13 cellular contexts compared by ENCODE assay signal in genomic region chr15:89429986-89430385, GRCh38.
DNase-seq lines count a peak whose midpoint lies in the region; ATAC-seq and TF ChIP-seq lines count a peak whose summit lies in the region.
"Had no signal": no experiment of that assay in that cellular context is flagged by ENCODE, and none has a peak within 500 bp of the region (broad histone marks: within the 10 kb centered on the region; RNA-seq: fewer than 3 reads in every experiment).

No MANE protein-coding gene starts in this region.

- H3K4me1 Mint-ChIP-seq in activated CD8-positive, alpha-beta T cell treated with anti-CD3 and anti-CD28 coated beads for 36 hours (ENCODE audit: low read depth): peaks cover 8% of the 10 kb centered on the region
- peaks cover 5% of the 10 kb centered on the region for H3K4me1 Mint-ChIP-seq in activated CD8-positive, alpha-beta T cell treated with anti-CD3 and anti-CD28 coated beads, Interleukin-2, amount 10 ng/mL, durations not matched to agents 7 days and 5 days (ENCODE audit: low read depth)
- peaks cover 7% of the 10 kb centered on the region for H3K4me1 Mint-ChIP-seq in chondrocyte (ENCODE audit: low read depth)

- H3K27ac Mint-ChIP-seq in activated CD8-positive, alpha-beta T cell treated with anti-CD3 and anti-CD28 coated beads for 36 hours: no peak overlapping the region
- no peak overlapping the region for H3K27ac Mint-ChIP-seq in activated CD8-positive, alpha-beta T cell treated with anti-CD3 and anti-CD28 coated beads, Interleukin-2, amount 10 ng/mL, durations not matched to agents 7 days and 5 days
- no peak overlapping the region for H3K27ac Mint-ChIP-seq in chondrocyte (ENCODE audit: unreplicated experiment)
- H3K27ac Mint-ChIP-seq: effector memory CD8-positive, alpha-beta T cell had no signal

- peak overlapping the region; percentile 36; the same call in 1 of the 2 replicates for H3K4me2 ChIP-seq in KMS-11

- TF ChIP-seq CTCF in activated CD8-positive, alpha-beta T cell treated with anti-CD3 and anti-CD28 coated beads for 36 hours (IDR thresholded peaks at IDR 0.05): no peak
- no peak for TF ChIP-seq CTCF in KMS-11 (conservative IDR thresholded peaks at IDR 0.05; ENCODE audit: low read depth, low read length)
- no peak for TF ChIP-seq CTCF in chondrocyte (IDR thresholded peaks at IDR 0.05)
- no peak for TF ChIP-seq CTCF in psoas muscle (IDR thresholded peaks at IDR 0.05)

- WGBS in psoas muscle, 3 donors: 82 to 85% (median 84%) methylated on average over 2 of the region's 2 CpGs

- H3K9ac ChIP-seq in KMS-11: no peak overlapping the region

- H3K9me3 ChIP-seq in psoas muscle: no peaks in the 10 kb centered on the region
- H3K9me3 ChIP-seq: breast epithelium, lower lobe of right lung, suprapubic skin had no signal

- POLR2A ChIA-PET in activated CD8-positive, alpha-beta T cell treated with anti-CD3 and anti-CD28 coated beads for 36 hours (lab: Charles Lee): no interaction called here
- POLR2A ChIA-PET in activated CD8-positive, alpha-beta T cell treated with anti-CD3 and anti-CD28 coated beads, Interleukin-2, amount 10 ng/mL, durations not matched to agents 7 days and 5 days (lab: Charles Lee): no interaction called here

- no peak for DNase-seq in activated CD8-positive, alpha-beta T cell treated with anti-CD3 and anti-CD28 coated beads for 36 hours
- DNase-seq in activated CD8-positive, alpha-beta T cell treated with anti-CD3 and anti-CD28 coated beads, Interleukin-2, amount 10 ng/mL, durations not matched to agents 7 days and 5 days: no peak
- no peak for DNase-seq in chondrocyte (ENCODE audit: low spot score)
- DNase-seq in psoas muscle: no peak
- DNase-seq in NCI-H187 (lab: John Stamatoyannopoulos, UW): no peak
- no peak for DNase-seq in Right ventricle myocardium inferior (ENCODE audit: missing footprints)
- DNase-seq in activated CD4-positive, alpha-beta T cell treated with anti-CD3 and anti-CD28 coated beads, Interleukin-2, amount 50 U/mL, for 48 hours: no peak

- H3K36me3 ChIP-seq in KMS-11 (ENCODE audit: insufficient read depth) (no peaks in the 10 kb centered on the region), psoas muscle (ENCODE audit: insufficient read depth in 1 of 2, low read depth in 1 of 2) (no peaks in the 10 kb centered on the region)
- H3K36me3 ChIP-seq: breast epithelium, lower lobe of right lung, suprapubic skin had no signal

- H3K27me3 ChIP-seq in KMS-11 (ENCODE audit: insufficient read depth, low read depth) (peaks cover 16% of the 10 kb centered on the region; the same call in 1 of the 2 replicates), psoas muscle (ENCODE audit: insufficient read depth in 3 of 3, low read length in 2 of 3) (peaks cover 0 to 4% (median under 1%) of the 10 kb centered on the region in 3 donors)
- H3K27me3 ChIP-seq: breast epithelium had no signal

- no peaks in the 10 kb centered on the region for H3K9me3 Mint-ChIP-seq in activated CD8-positive, alpha-beta T cell treated with anti-CD3 and anti-CD28 coated beads for 36 hours
- no peaks in the 10 kb centered on the region for H3K9me3 Mint-ChIP-seq in activated CD8-positive, alpha-beta T cell treated with anti-CD3 and anti-CD28 coated beads, Interleukin-2, amount 10 ng/mL, durations not matched to agents 7 days and 5 days (ENCODE audit: insufficient read depth)
- no peaks in the 10 kb centered on the region for H3K9me3 Mint-ChIP-seq in chondrocyte (ENCODE audit: low read depth)
- H3K9me3 Mint-ChIP-seq: effector memory CD8-positive, alpha-beta T cell; naive thymus-derived CD8-positive, alpha-beta T cell had no signal

- no peak overlapping the region for H2AFZ ChIP-seq in KMS-11 (ENCODE audit: low read depth)

- no peak overlapping the region for H3K27ac ChIP-seq in KMS-11
- H3K27ac ChIP-seq in psoas muscle: no peak overlapping the region
- H3K27ac ChIP-seq: breast epithelium, lower lobe of right lung, suprapubic skin had no signal

- H3K4me3 ChIP-seq in KMS-11 (IDR thresholded peaks at IDR 0.05; ENCODE audit: insufficient read depth, low read depth, low read length) (no peak overlapping the region), psoas muscle (peak overlapping the region; percentile 65)

- H4K20me1 ChIP-seq in KMS-11 (ENCODE audit: insufficient read depth): no peaks in the 10 kb centered on the region

- CTCF ChIA-PET in activated CD8-positive, alpha-beta T cell treated with anti-CD3 and anti-CD28 coated beads for 36 hours (lab: Charles Lee): interaction anchor here (0.6 to 9.5 kb wide), 26 partner anchors 8 to 239 kb away, joined by 3 to 185 read pairs (median 3); no protein-coding TSS in a partner anchor
- CTCF ChIA-PET in activated CD8-positive, alpha-beta T cell treated with anti-CD3 and anti-CD28 coated beads, Interleukin-2, amount 10 ng/mL, durations not matched to agents 7 days and 5 days (lab: Charles Lee): interaction anchor here (0.6 to 5.6 kb wide), 17 partner anchors 9 to 301 kb away, joined by 3 to 128 read pairs (median 4); no protein-coding TSS in a partner anchor

- H3K36me3 Mint-ChIP-seq in activated CD8-positive, alpha-beta T cell treated with anti-CD3 and anti-CD28 coated beads for 36 hours (ENCODE audit: low read depth): no peaks in the 10 kb centered on the region
- H3K36me3 Mint-ChIP-seq in activated CD8-positive, alpha-beta T cell treated with anti-CD3 and anti-CD28 coated beads, Interleukin-2, amount 10 ng/mL, durations not matched to agents 7 days and 5 days (ENCODE audit: low read depth): no peaks in the 10 kb centered on the region
- no peaks in the 10 kb centered on the region for H3K36me3 Mint-ChIP-seq in chondrocyte (ENCODE audit: low read depth)

- H3K27me3 Mint-ChIP-seq in activated CD8-positive, alpha-beta T cell treated with anti-CD3 and anti-CD28 coated beads for 36 hours: peaks cover 32% of the 10 kb centered on the region
- H3K27me3 Mint-ChIP-seq in activated CD8-positive, alpha-beta T cell treated with anti-CD3 and anti-CD28 coated beads, Interleukin-2, amount 10 ng/mL, durations not matched to agents 7 days and 5 days (ENCODE audit: low read depth): peaks cover 21% of the 10 kb centered on the region
- H3K27me3 Mint-ChIP-seq in chondrocyte (ENCODE audit: low read depth): peaks cover 51% of the 10 kb centered on the region

- peak overlapping the region; percentile 72 for H3K4me3 Mint-ChIP-seq in activated CD8-positive, alpha-beta T cell treated with anti-CD3 and anti-CD28 coated beads for 36 hours
- H3K4me3 Mint-ChIP-seq in activated CD8-positive, alpha-beta T cell treated with anti-CD3 and anti-CD28 coated beads, Interleukin-2, amount 10 ng/mL, durations not matched to agents 7 days and 5 days: no peak overlapping the region
- H3K4me3 Mint-ChIP-seq in chondrocyte (ENCODE audit: unreplicated experiment): peak overlapping the region; percentile 82

- ATAC-seq in activated CD8-positive, alpha-beta T cell treated with anti-CD3 and anti-CD28 coated beads for 36 hours: no peak
- ATAC-seq in activated CD8-positive, alpha-beta T cell treated with anti-CD3 and anti-CD28 coated beads, Interleukin-2, amount 10 ng/mL, durations not matched to agents 7 days and 5 days: no peak
- ATAC-seq in psoas muscle (no peak), Right ventricle myocardium inferior (no peak)

- H3K79me2 ChIP-seq in KMS-11 (ENCODE audit: insufficient read depth, low read depth): no peaks in the 10 kb centered on the region

- intact Hi-C loops in activated CD8-positive, alpha-beta T cell treated with anti-CD3 and anti-CD28 coated beads for 36 hours (cut with micrococcal nuclease): loop anchor here (2.0 kb wide), 1 partner anchor 71 kb away; no protein-coding TSS in a partner anchor
- intact Hi-C loops in psoas muscle (cut with DNase I) (loop anchor here (1.0 to 10.0 kb wide), 4 partner anchors 71 to 225 kb away; no protein-coding TSS in a partner anchor), Right ventricle myocardium inferior (cut with DNase I) (loop anchor here (1.0 kb wide), 1 partner anchor 72 kb away; no protein-coding TSS in a partner anchor)

- H3K4me1 ChIP-seq in KMS-11 (ENCODE audit: low read depth, poor library complexity, severe bottlenecking): peaks cover 3% of the 10 kb centered on the region
- peaks cover 8% of the 10 kb centered on the region for H3K4me1 ChIP-seq in psoas muscle
- H3K4me1 ChIP-seq: breast epithelium had no signal
